Comparison of ENCODE assay signal across 1 cellular context in the genomic region with DNA sequence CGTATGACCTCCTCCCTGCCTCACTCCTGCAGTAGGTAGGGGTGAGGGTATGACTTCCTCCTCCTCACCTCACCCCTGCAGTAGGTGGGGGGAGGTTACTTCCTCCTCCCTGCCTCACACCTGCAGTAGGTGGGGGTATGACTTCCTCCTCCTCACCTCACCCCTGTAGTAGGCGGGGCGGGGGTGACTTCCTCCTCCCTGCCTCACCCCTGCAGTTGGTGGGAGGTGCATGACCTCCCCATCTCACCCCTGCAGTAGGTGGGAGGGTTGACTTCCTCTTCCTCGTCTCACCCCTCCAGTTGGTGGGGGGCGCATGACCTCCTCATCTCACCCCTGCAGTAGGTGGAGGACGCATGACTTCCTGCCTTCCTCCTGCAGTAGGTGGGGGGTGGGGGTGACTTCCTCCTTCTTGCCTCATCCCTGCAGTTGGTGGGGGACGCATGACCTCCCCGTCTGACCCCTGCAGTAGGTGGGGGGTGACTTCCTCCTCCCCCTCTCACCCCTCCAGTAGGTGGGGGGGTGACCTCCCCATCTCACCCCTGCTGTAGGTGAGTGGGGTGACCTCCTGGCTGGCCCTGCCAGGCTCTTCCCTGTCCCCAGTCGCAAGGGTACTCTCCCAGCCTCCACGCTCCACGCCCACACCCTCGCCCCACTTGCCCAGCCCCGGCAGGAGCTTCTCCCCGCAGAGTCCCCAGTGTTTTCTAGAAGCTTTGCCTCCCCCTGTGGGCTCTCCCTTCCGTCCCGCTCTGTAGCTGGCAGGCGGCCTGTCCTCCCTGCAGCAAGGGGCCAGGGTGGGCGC.
TF ChIP-seq lines count a peak whose summit lies in the region.

No MANE protein-coding gene starts in this region.

TF ChIP-seq in HEK293, 187 proteins besides CTCF, POLR2A, EP300 and RAD21 (continued from another document):
- TF ChIP-seq, protein P1, sequence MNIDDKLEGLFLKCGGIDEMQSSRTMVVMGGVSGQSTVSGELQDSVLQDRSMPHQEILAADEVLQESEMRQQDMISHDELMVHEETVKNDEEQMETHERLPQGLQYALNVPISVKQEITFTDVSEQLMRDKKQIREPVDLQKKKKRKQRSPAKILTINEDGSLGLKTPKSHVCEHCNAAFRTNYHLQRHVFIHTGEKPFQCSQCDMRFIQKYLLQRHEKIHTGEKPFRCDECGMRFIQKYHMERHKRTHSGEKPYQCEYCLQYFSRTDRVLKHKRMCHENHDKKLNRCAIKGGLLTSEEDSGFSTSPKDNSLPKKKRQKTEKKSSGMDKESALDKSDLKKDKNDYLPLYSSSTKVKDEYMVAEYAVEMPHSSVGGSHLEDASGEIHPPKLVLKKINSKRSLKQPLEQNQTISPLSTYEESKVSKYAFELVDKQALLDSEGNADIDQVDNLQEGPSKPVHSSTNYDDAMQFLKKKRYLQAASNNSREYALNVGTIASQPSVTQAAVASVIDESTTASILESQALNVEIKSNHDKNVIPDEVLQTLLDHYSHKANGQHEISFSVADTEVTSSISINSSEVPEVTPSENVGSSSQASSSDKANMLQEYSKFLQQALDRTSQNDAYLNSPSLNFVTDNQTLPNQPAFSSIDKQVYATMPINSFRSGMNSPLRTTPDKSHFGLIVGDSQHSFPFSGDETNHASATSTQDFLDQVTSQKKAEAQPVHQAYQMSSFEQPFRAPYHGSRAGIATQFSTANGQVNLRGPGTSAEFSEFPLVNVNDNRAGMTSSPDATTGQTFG (tag by site-specific recombination; IDR thresholded peaks at IDR 0.05; ENCODE audit: borderline replicate concordance) = no peak
- TF ChIP-seq, protein P2, sequence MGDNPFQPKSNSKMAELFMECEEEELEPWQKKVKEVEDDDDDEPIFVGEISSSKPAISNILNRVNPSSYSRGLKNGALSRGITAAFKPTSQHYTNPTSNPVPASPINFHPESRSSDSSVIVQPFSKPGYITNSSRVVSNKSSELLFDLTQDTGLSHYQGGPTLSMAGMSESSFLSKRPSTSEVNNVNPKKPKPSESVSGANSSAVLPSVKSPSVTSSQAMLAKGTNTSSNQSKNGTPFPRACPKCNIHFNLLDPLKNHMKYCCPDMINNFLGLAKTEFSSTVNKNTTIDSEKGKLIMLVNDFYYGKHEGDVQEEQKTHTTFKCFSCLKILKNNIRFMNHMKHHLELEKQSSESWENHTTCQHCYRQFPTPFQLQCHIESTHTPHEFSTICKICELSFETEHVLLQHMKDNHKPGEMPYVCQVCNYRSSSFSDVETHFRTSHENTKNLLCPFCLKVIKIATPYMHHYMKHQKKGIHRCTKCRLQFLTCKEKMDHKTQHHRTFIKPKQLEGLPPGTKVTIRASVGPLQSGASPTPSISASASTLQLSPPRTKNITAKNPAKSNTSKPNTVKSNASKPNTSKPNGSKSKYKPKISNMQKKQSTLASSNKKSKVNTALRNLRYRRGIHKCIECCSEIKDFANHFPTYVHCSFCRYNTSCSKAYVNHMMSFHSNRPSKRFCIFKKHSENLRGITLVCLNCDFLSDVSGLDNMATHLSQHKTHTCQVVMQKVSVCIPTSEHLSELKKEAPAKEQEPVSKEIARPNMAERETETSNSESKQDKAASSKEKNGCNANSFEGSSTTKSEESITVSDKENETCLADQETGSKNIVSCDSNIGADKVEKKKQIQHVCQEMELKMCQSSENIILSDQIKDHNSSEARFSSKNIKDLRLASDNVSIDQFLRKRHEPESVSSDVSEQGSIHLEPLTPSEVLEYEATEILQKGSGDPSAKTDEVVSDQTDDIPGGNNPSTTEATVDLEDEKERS (tag by site-specific recombination; IDR thresholded peaks at IDR 0.05) = no peak
- TF ChIP-seq EGR2 (tag by site-specific recombination; IDR thresholded peaks at IDR 0.05; ENCODE audit: low read depth) (peak; percentile 60), ZFP69B (tag by site-specific recombination; IDR thresholded peaks at IDR 0.05) (no peak), ZNF776 (tag by site-specific recombination; IDR thresholded peaks at IDR 0.05; ENCODE audit: borderline replicate concordance) (no peak), MZF1 (tag by site-specific recombination; IDR thresholded peaks at IDR 0.05; ENCODE audit: borderline replicate concordance) (no peak), ZNF610 (tag by site-specific recombination; IDR thresholded peaks at IDR 0.05; ENCODE audit: borderline replicate concordance) (no peak), ZNF501 (tag by site-specific recombination; IDR thresholded peaks at IDR 0.05) (no peak), YY2 (tag by site-specific recombination; IDR thresholded peaks at IDR 0.05) (no peak), ZNF324 (tag by site-specific recombination; IDR thresholded peaks at IDR 0.05) (no peak), ZNF555 (tag by site-specific recombination; conservative IDR thresholded peaks at IDR 0.05) (no peak)
- TF ChIP-seq, protein P3, sequence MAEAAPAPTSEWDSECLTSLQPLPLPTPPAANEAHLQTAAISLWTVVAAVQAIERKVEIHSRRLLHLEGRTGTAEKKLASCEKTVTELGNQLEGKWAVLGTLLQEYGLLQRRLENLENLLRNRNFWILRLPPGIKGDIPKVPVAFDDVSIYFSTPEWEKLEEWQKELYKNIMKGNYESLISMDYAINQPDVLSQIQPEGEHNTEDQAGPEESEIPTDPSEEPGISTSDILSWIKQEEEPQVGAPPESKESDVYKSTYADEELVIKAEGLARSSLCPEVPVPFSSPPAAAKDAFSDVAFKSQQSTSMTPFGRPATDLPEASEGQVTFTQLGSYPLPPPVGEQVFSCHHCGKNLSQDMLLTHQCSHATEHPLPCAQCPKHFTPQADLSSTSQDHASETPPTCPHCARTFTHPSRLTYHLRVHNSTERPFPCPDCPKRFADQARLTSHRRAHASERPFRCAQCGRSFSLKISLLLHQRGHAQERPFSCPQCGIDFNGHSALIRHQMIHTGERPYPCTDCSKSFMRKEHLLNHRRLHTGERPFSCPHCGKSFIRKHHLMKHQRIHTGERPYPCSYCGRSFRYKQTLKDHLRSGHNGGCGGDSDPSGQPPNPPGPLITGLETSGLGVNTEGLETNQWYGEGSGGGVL (tag by site-specific recombination; IDR thresholded peaks at IDR 0.05) = peak; percentile 17; the same call in 1 of the 2 replicates
- TF ChIP-seq, protein P4, sequence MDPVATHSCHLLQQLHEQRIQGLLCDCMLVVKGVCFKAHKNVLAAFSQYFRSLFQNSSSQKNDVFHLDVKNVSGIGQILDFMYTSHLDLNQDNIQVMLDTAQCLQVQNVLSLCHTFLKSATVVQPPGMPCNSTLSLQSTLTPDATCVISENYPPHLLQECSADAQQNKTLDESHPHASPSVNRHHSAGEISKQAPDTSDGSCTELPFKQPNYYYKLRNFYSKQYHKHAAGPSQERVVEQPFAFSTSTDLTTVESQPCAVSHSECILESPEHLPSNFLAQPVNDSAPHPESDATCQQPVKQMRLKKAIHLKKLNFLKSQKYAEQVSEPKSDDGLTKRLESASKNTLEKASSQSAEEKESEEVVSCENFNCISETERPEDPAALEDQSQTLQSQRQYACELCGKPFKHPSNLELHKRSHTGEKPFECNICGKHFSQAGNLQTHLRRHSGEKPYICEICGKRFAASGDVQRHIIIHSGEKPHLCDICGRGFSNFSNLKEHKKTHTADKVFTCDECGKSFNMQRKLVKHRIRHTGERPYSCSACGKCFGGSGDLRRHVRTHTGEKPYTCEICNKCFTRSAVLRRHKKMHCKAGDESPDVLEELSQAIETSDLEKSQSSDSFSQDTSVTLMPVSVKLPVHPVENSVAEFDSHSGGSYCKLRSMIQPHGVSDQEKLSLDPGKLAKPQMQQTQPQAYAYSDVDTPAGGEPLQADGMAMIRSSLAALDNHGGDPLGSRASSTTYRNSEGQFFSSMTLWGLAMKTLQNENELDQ (tag by site-specific recombination; IDR thresholded peaks at IDR 0.05; ENCODE audit: low read depth) = no peak
- TF ChIP-seq, protein P5, sequence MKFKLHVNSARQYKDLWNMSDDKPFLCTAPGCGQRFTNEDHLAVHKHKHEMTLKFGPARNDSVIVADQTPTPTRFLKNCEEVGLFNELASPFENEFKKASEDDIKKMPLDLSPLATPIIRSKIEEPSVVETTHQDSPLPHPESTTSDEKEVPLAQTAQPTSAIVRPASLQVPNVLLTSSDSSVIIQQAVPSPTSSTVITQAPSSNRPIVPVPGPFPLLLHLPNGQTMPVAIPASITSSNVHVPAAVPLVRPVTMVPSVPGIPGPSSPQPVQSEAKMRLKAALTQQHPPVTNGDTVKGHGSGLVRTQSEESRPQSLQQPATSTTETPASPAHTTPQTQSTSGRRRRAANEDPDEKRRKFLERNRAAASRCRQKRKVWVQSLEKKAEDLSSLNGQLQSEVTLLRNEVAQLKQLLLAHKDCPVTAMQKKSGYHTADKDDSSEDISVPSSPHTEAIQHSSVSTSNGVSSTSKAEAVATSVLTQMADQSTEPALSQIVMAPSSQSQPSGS (tag by site-specific recombination; IDR thresholded peaks at IDR 0.05; ENCODE audit: low read depth) = no peak
- TF ChIP-seq, protein P6, sequence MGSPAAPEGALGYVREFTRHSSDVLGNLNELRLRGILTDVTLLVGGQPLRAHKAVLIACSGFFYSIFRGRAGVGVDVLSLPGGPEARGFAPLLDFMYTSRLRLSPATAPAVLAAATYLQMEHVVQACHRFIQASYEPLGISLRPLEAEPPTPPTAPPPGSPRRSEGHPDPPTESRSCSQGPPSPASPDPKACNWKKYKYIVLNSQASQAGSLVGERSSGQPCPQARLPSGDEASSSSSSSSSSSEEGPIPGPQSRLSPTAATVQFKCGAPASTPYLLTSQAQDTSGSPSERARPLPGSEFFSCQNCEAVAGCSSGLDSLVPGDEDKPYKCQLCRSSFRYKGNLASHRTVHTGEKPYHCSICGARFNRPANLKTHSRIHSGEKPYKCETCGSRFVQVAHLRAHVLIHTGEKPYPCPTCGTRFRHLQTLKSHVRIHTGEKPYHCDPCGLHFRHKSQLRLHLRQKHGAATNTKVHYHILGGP (tag by site-specific recombination; IDR thresholded peaks at IDR 0.05) = no peak
